10 cellular contexts compared by ENCODE assay signal in genomic region chr17:44110011-44110686, GRCh38. TPM values are rescaled to one million over a fixed set of nuclear protein-coding genes. Genes with fewer than 3 reads are reported as not detected.
DNase-seq lines count a peak whose midpoint lies in the region; TF ChIP-seq lines count a peak whose summit lies in the region.
"Had no signal": no experiment of that assay in that cellular context is flagged by ENCODE, and none has a peak within 500 bp of the region (broad histone marks: within the 10 kb centered on the region; RNA-seq: fewer than 3 reads in every experiment).

No MANE protein-coding gene starts in this region.

- peak overlapping the region; percentile 68 for H3K4me3 Mint-ChIP-seq in dendritic cell treated with granulocyte-macrophage colony-stimulating factor and Interleukin-4, amounts not matched to agents 40 ng/mL and 50 ng/mL, for 4 days
- H3K4me3 Mint-ChIP-seq in activated naive CD4-positive, alpha-beta T cell treated with anti-CD3 and anti-CD28 coated beads for 36 hours = no peak overlapping the region

- peaks cover 58% of the 10 kb centered on the region for H3K36me3 Mint-ChIP-seq in dendritic cell treated with granulocyte-macrophage colony-stimulating factor and Interleukin-4, amounts not matched to agents 40 ng/mL and 50 ng/mL, for 4 days (ENCODE audit: low read depth)
- peaks cover 3% of the 10 kb centered on the region for H3K36me3 Mint-ChIP-seq in activated naive CD4-positive, alpha-beta T cell treated with anti-CD3 and anti-CD28 coated beads for 36 hours (ENCODE audit: low read depth)

- TF ChIP-seq CTCF in AG04449 (IDR thresholded peaks at IDR 0.05; ENCODE audit: insufficient read depth, low read length, missing control alignments) (no peak), KMS-11 (conservative IDR thresholded peaks at IDR 0.05; ENCODE audit: low read depth, low read length) (no peak), neutrophil (IDR thresholded peaks at IDR 0.05) (no peak)

- H3K9me3 Mint-ChIP-seq in dendritic cell treated with granulocyte-macrophage colony-stimulating factor and Interleukin-4, amounts not matched to agents 40 ng/mL and 50 ng/mL, for 4 days = no peaks in the 10 kb centered on the region
- H3K9me3 Mint-ChIP-seq in activated naive CD4-positive, alpha-beta T cell treated with anti-CD3 and anti-CD28 coated beads for 36 hours = no peaks in the 10 kb centered on the region
- H3K9me3 Mint-ChIP-seq: activated B cell treated with CpG ODN at 0.5 μM for 24 hours had no signal

- peak overlapping the region; percentile 73 for H3K27ac Mint-ChIP-seq in dendritic cell treated with granulocyte-macrophage colony-stimulating factor and Interleukin-4, amounts not matched to agents 40 ng/mL and 50 ng/mL, for 4 days
- H3K27ac Mint-ChIP-seq in activated naive CD4-positive, alpha-beta T cell treated with anti-CD3 and anti-CD28 coated beads for 36 hours = no peak overlapping the region
- H3K27ac Mint-ChIP-seq: activated B cell treated with CpG ODN at 0.5 μM for 24 hours had no signal

- H2AFZ ChIP-seq in KMS-11 (ENCODE audit: low read depth) = no peak overlapping the region

- H4K20me1 ChIP-seq in KMS-11 (ENCODE audit: insufficient read depth) = no peaks in the 10 kb centered on the region

- no peaks in the 10 kb centered on the region for H3K27me3 ChIP-seq in KMS-11 (ENCODE audit: insufficient read depth, low read depth)
- no peaks in the 10 kb centered on the region for H3K27me3 ChIP-seq in neutrophil

- peaks cover 55% of the 10 kb centered on the region for H3K4me1 Mint-ChIP-seq in dendritic cell treated with granulocyte-macrophage colony-stimulating factor and Interleukin-4, amounts not matched to agents 40 ng/mL and 50 ng/mL, for 4 days (ENCODE audit: low read depth)
- peaks cover 26% of the 10 kb centered on the region for H3K4me1 Mint-ChIP-seq in activated naive CD4-positive, alpha-beta T cell treated with anti-CD3 and anti-CD28 coated beads for 36 hours (ENCODE audit: low read depth)

- peaks cover 67% of the 10 kb centered on the region; the same call in 1 of the 2 replicates for H3K79me2 ChIP-seq in KMS-11 (ENCODE audit: insufficient read depth, low read depth)

- H3K4me1 ChIP-seq in KMS-11 (ENCODE audit: low read depth, poor library complexity, severe bottlenecking) = peaks cover 50% of the 10 kb centered on the region
- H3K4me1 ChIP-seq in neutrophil (ENCODE audit: control insufficient read depth in 1 of 2, insufficient read depth in 1 of 2, low read depth in 1 of 2, low read length in 1 of 2) = peaks cover 26 to 28% of the 10 kb centered on the region in 2 experiments

- H3K4me3 ChIP-seq in AG04449 (ENCODE audit: low read depth, low read length) (peak overlapping the region; percentile 67), KMS-11 (IDR thresholded peaks at IDR 0.05; ENCODE audit: insufficient read depth, low read depth, low read length) (no peak overlapping the region), neutrophil (ENCODE audit: low read depth in 1 of 2, low read length in 1 of 2) (peak overlapping the region in 1 of 2 experiments; percentile 36)

- DNase-seq in AG04449 (ENCODE audit: low read depth, low spot score) = no peak
- no peak for DNase-seq in middle frontal gyrus (ENCODE audit: extremely low spot score, low spot score)
- DNase-seq in cerebellum (ENCODE audit: low spot score) = no peak
- DNase-seq in activated naive CD4-positive, alpha-beta T cell treated with anti-CD3 and anti-CD28 coated beads for 36 hours = no peak
- no peak for DNase-seq in T1000 (lab: John Stamatoyannopoulos, UW)
- DNase-seq: left colon had no signal

- intact Hi-C loops in dendritic cell treated with granulocyte-macrophage colony-stimulating factor and Interleukin-4, amounts not matched to agents 40 ng/mL and 50 ng/mL, for 4 days (cut with micrococcal nuclease) = loop anchor here (2.0 to 10.0 kb wide), 2 partner anchors 13 to 95 kb away; partner anchors contain the start of gene TMEM101
- intact Hi-C loops in activated naive CD4-positive, alpha-beta T cell treated with anti-CD3 and anti-CD28 coated beads for 36 hours (cut with micrococcal nuclease) = loop anchor here (2.0 kb wide), 1 partner anchor 43 kb away; the partner anchor contains the start of gene LSM12

- no peaks in the 10 kb centered on the region for H3K27me3 Mint-ChIP-seq in dendritic cell treated with granulocyte-macrophage colony-stimulating factor and Interleukin-4, amounts not matched to agents 40 ng/mL and 50 ng/mL, for 4 days
- no peaks in the 10 kb centered on the region for H3K27me3 Mint-ChIP-seq in activated naive CD4-positive, alpha-beta T cell treated with anti-CD3 and anti-CD28 coated beads for 36 hours (ENCODE audit: low read depth)
- H3K27me3 Mint-ChIP-seq: activated B cell treated with CpG ODN at 0.5 μM for 24 hours had no signal

- POLR2A ChIA-PET in AG04449 (lab: Yijun Ruan, JAX) = interaction anchor here (1.2 to 1.9 kb wide), 3 partner anchors 9 to 58 kb away, joined by 3 to 8 read pairs (median 4); partner anchors contain the start of gene HDAC5

- no peaks in the 10 kb centered on the region for H3K36me3 ChIP-seq in KMS-11 (ENCODE audit: insufficient read depth)
- peaks cover 61% of the 10 kb centered on the region for H3K36me3 ChIP-seq in neutrophil

- H3K27ac ChIP-seq in KMS-11 (peak overlapping the region; percentile 38; the same call in 1 of the 2 replicates), neutrophil (peak overlapping the region; percentile 73)

- H3K4me2 ChIP-seq in KMS-11 = peak overlapping the region; percentile 100

- CTCF ChIA-PET in AG04449 (lab: Yijun Ruan, JAX) = interaction anchor here (0.8 to 8.0 kb wide), 4 partner anchors 11 to 66 kb away, joined by 3 to 66 read pairs (median 6); partner anchors contain the start of gene HDAC5
- CTCF ChIA-PET in activated naive CD4-positive, alpha-beta T cell treated with anti-CD3 and anti-CD28 coated beads for 36 hours (lab: Charles Lee) = no interaction called here

- H3K9ac ChIP-seq in KMS-11 = peak overlapping the region; percentile 56; the same call in 1 of the 2 replicates

- no peaks in the 10 kb centered on the region for H3K9me3 ChIP-seq in neutrophil

RNA-seq across cellular contexts. Expression of gene HDAC5, which starts 13.3 kb away (rescaled TPM):
- 42.6 TPM for total RNA-seq in cerebellum
- 10 to 100 TPM; 17.9 to 18.9 TPM for total RNA-seq in activated naive CD4-positive, alpha-beta T cell treated with anti-CD3 and anti-CD28 coated beads for 36 hours

RNA-seq across cellular contexts. Expression of gene HROB, which starts 31.6 kb away (rescaled TPM):
- 1.4 TPM for total RNA-seq in cerebellum
- total RNA-seq in activated naive CD4-positive, alpha-beta T cell treated with anti-CD3 and anti-CD28 coated beads for 36 hours = 10 to 100 TPM; 16.9 to 17.6 TPM

RNA-seq across cellular contexts. Expression of gene G6PC3, which starts 39.6 kb away (rescaled TPM):
- 18.0 TPM for total RNA-seq in cerebellum
- 10 to 100 TPM; 15.9 to 19.4 TPM for total RNA-seq in activated naive CD4-positive, alpha-beta T cell treated with anti-CD3 and anti-CD28 coated beads for 36 hours

RNA-seq across cellular contexts. Expression of gene LSM12, which starts 43.7 kb away (rescaled TPM):
- total RNA-seq in cerebellum = 18.1 TPM
- total RNA-seq in activated naive CD4-positive, alpha-beta T cell treated with anti-CD3 and anti-CD28 coated beads for 36 hours = 10 to 100 TPM; 79.8 to 83.9 TPM
